16 cellular contexts compared by ENCODE assay signal in the genomic region with DNA sequence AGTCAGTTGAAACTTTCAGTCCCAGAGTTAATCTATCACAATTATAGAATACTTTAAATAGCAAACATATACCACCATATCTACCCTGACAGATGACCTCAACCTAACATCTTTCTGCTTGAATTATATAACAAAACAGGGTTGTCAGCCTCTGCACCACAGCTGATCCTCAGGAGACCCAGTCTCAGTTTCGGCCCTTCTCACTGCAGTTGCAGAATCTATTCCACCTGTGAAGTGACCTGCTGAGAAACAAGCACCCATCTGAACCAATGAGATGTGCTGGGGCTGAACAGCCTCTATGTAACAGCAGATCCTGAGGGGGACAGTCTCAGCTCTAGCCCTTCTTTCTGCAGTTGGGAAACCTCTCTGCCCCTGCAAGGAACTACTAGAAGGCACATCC.
"Had no signal": no experiment of that assay in that cellular context is flagged by ENCODE, and none has a peak within 500 bp of the region (broad histone marks: within the 10 kb centered on the region; RNA-seq: fewer than 3 reads in every experiment).

No MANE protein-coding gene starts in this region.

- H3K27me3 ChIP-seq: body of pancreas, esophagus squamous epithelium, neural progenitor cell, transverse colon had no signal

- ATAC-seq: activated CD8-positive, alpha-beta T cell treated with anti-CD3 and anti-CD28 coated beads for 36 hours; body of pancreas; effector memory CD8-positive, alpha-beta T cell; left cardiac atrium; naive thymus-derived CD4-positive, alpha-beta T cell; psoas muscle; right cardiac atrium had no signal

- DNase-seq: activated CD4-positive, alpha-beta T cell treated with anti-CD3 and anti-CD28 coated beads for 48 hours; activated CD4-positive, CD25-positive, alpha-beta regulatory T cell; activated CD8-positive, alpha-beta T cell treated with anti-CD3 and anti-CD28 coated beads for 36 hours; activated naive CD4-positive, alpha-beta T cell treated with Interleukin-2 at 50 U/mL for 16 hours; activated naive CD8-positive, alpha-beta T cell treated with anti-CD3 and anti-CD28 coated beads, Interleukin-2, amount 10 ng/mL, durations not matched to agents 7 days and 5 days; activated T-cell treated with anti-CD3 and anti-CD28 coated beads, Interleukin-2, amount 50 U/mL, for 24 hours; body of pancreas; effector memory CD8-positive, alpha-beta T cell; esophagus squamous epithelium; left cardiac atrium; naive thymus-derived CD4-positive, alpha-beta T cell; psoas muscle; right cardiac atrium; T-helper 9 cell; transverse colon had no signal

- H2AFZ ChIP-seq: neural progenitor cell had no signal

- H3K9me3 ChIP-seq: body of pancreas, esophagus squamous epithelium, psoas muscle, transverse colon had no signal

- H3K4me1 ChIP-seq: body of pancreas, esophagus squamous epithelium, neural progenitor cell, psoas muscle, transverse colon had no signal

- H3K27ac ChIP-seq: body of pancreas, esophagus squamous epithelium, neural progenitor cell, psoas muscle, transverse colon had no signal

- H3K4me2 ChIP-seq: neural progenitor cell had no signal

- H3K9ac ChIP-seq: neural progenitor cell had no signal

- H3K36me3 ChIP-seq: esophagus squamous epithelium, neural progenitor cell, transverse colon had no signal

- H3K4me3 ChIP-seq: body of pancreas, esophagus squamous epithelium, neural progenitor cell, psoas muscle, transverse colon had no signal
